In the genomic region with DNA sequence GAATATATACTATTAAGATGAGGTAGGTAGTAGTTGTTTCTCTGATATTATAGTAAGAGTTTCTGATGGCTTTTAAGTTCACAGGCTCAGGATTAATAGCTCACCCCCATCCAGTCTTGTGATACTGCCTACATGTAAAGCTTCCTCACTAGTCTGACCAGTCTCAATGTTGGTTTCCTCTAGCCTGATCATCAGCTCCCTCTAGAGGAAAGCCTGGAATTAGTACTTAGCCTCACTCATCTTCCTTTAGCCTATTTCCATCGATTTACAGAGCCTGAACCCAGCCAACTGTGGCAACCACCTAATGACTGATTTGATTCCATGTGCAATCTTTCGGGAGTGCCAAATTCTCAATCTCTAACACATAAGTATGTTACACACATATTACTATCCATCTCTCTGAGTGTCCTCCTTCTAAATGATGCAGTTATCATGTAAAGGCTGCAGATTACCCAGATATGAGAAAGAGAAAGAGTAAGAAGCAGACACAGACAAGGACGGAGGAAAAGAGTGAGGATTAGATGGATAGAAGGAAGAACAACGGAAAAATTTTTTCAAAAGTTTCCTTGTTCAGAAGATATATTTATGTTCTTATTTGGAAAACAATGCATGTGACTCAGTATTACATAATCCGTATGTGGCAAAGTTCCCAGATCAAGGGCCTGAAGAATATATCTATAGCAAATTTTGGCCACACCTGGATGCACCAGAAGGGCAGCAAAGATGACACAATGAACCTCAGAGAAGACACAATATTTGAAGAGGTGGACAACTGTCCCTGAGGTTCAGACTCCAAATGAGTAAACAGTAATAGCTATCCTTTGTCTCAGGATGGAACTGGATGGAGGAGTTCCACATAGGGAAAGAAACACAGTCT, we compare ENCODE assay signal across 8 cellular contexts.
DNase-seq lines count a peak whose midpoint lies in the region; ATAC-seq, FAIRE-seq and TF ChIP-seq lines count a peak whose summit lies in the region.

No MANE protein-coding gene starts in this region.

- POLR2A ChIA-PET in A549 (lab: Yijun Ruan, JAX): no interaction called here
- POLR2A ChIA-PET in GM12878 (lab: Charles Lee): no interaction called here

- H4K20me1 ChIP-seq in GM12878 (ENCODE audit: control insufficient read depth, insufficient read depth): no peaks in the 10 kb centered on the region

- intact Hi-C loops in GM12878 (cut with micrococcal nuclease; ENCODE audit: unreplicated experiment) (loop anchor here (1.0 kb wide), 1 partner anchor 369 kb away; no protein-coding TSS in a partner anchor), posterior vena cava (cut with DNase I) (no loop called here)

- TF ChIP-seq POLR2A in A549 (IDR thresholded peaks at IDR 0.05; ENCODE audit: low read length) (no peak), GM12878 (IDR thresholded peaks at IDR 0.05; ENCODE audit: low read depth, low read length) (no peak)

- no peak overlapping the region for H3K9ac ChIP-seq in GM12878 (ENCODE audit: control insufficient read depth, insufficient read depth, low read length)

- H3K4me1 ChIP-seq in A549 (no peaks in the 10 kb centered on the region), GM12878 (ENCODE audit: control insufficient read depth, insufficient read depth, low read length) (no peaks in the 10 kb centered on the region)

- H3K4me3 ChIP-seq in A549: no peak overlapping the region
- no peak overlapping the region for H3K4me3 ChIP-seq in GM12878
- no peak overlapping the region for H3K4me3 ChIP-seq in coronary artery

- H3K27ac ChIP-seq in A549 (no peak overlapping the region), GM12878 (ENCODE audit: control insufficient read depth, insufficient read depth) (no peak overlapping the region), coronary artery (no peak overlapping the region)

- SMC1A ChIA-PET in GM12878 (lab: Charles Lee; ENCODE audit: uncharacterized antibody, unreplicated experiment): interaction anchor here (0.9 to 1.2 kb wide), 6 partner anchors 170 to 1022 kb away, joined by 3 to 5 read pairs (median 4); no protein-coding TSS in a partner anchor

- peak; percentile 31; the same call in 2 of the 3 replicates for TF ChIP-seq CTCF in A549 (IDR thresholded peaks at IDR 0.05)
- TF ChIP-seq CTCF in GM12878 (IDR thresholded peaks at IDR 0.05 in 2 of 3, conservative IDR thresholded peaks at IDR 0.05 in 1 of 3; ENCODE audit: control insufficient read depth in 2 of 3, extremely low read depth in 1 of 3, insufficient read depth in 1 of 3, low read depth in 3 of 3, low read length in 3 of 3): peak; percentile 27 to 60 (median 59); a peak in 3 of 6 replicates
- TF ChIP-seq CTCF in coronary artery (IDR thresholded peaks at IDR 0.05): no peak

- peak; percentile 78 to 84 for ATAC-seq in A549
- ATAC-seq in GM19467 (IDR thresholded peaks at IDR 0.05; ENCODE audit: unreplicated experiment): peak; percentile 59
- ATAC-seq in GM12878: peak; percentile 92

- TF ChIP-seq EP300 in A549 (IDR thresholded peaks at IDR 0.05) (no peak), GM12878 (IDR thresholded peaks at IDR 0.05; ENCODE audit: borderline replicate concordance in 1 of 2, control insufficient read depth in 1 of 2, low read depth in 2 of 2, low read length in 2 of 2) (no peak)

- BruUV-seq in GM12878 (replicated peaks; lab: Mats Ljungman, UMichigan): no TSS peak

- no peak overlapping the region for H3K4me2 ChIP-seq in A549
- H3K4me2 ChIP-seq in GM12878 (ENCODE audit: control insufficient read depth, insufficient read depth): no peak overlapping the region

- no peaks in the 10 kb centered on the region for H3K27me3 ChIP-seq in GM12878 (replicated peaks in 1 of 2; ENCODE audit: control insufficient read depth in 2 of 2, insufficient read depth in 2 of 2, low read length in 1 of 2)

- H3K79me2 ChIP-seq in GM12878 (ENCODE audit: control insufficient read depth, insufficient read depth, low read length): no peaks in the 10 kb centered on the region

- H3K9me3 ChIP-seq in A549: no peaks in the 10 kb centered on the region
- no peaks in the 10 kb centered on the region for H3K9me3 ChIP-seq in GM12878 (replicated peaks; ENCODE audit: control insufficient read depth, insufficient read depth, low read length)

- DNase-seq in A549 (ENCODE audit: low read depth in 1 of 2, low spot score in 1 of 2): peak; percentile 13 to 47
- DNase-seq in NCI-H1930 (lab: John Stamatoyannopoulos, UW): peak; percentile 4 to 40
- DNase-seq in GM12878 (ENCODE audit: low read depth, low spot score): no peak
- DNase-seq in medulla oblongata (ENCODE audit: extremely low spot score): peak; percentile 81
- DNase-seq in coronary artery (ENCODE audit: low spot score): no peak
- no peak for DNase-seq in posterior vena cava (ENCODE audit: low spot score)
- DNase-seq in stimulated activated CD4-positive, alpha-beta T cell treated with anti-CD3 and anti-CD28 coated beads, Interleukin-12 subunit alpha, Interleukin-12 subunit beta, amount 100 ng/mL, for 4 hours: no peak

- FAIRE-seq in A549 (lab: Jason Lieb, UNC): no peak
- FAIRE-seq in GM12878 (lab: Jason Lieb, UNC): no peak

- TF ChIP-seq RAD21 in A549 (conservative IDR thresholded peaks at IDR 0.05 in 1 of 2, IDR thresholded peaks at IDR 0.05 in 1 of 2) (peak in 1 of 2 experiments; percentile 51; a peak in 2 of 5 replicates), GM12878 (IDR thresholded peaks at IDR 0.05; ENCODE audit: insufficient read depth, low read depth, low read length) (peak; percentile 59)

- RAD21 ChIA-PET in GM12878 (lab: Charles Lee; ENCODE audit: unreplicated experiment): interaction anchor here (0.6 to 1.9 kb wide), 8 partner anchors 9 to 963 kb away, joined by 3 to 10 read pairs (median 4); no protein-coding TSS in a partner anchor

- in situ Hi-C loops in GM12878 (cut with MboI): no loop called here

- under 1% methylated on average over 5 of the region's 5 CpGs for WGBS in A549 (ENCODE audit: missing lambda C conversion rate)
- 3% methylated on average over 5 of the region's 5 CpGs for WGBS in GM12878 (ENCODE audit: insufficient coverage, insufficient replicate concordance, low lambda C conversion rate, missing lambda C conversion rate)

- H3K36me3 ChIP-seq in GM12878 (ENCODE audit: control insufficient read depth in 2 of 2, insufficient read depth in 2 of 2, low read length in 1 of 2): no peaks in the 10 kb centered on the region

- H2AFZ ChIP-seq in GM12878 (ENCODE audit: control insufficient read depth, low read depth, low read length): no peak overlapping the region

- CTCF ChIA-PET in A549 (lab: Yijun Ruan, JAX) (interaction anchor here (1.5 kb wide), 1 partner anchor 11 kb away, joined by 4 read pairs; no protein-coding TSS in a partner anchor), GM12878 (lab: Yijun Ruan, JAX) (interaction anchor here (0.5 to 3.6 kb wide), 12 partner anchors 12 to 1016 kb away, joined by 3 to 24 read pairs (median 3); no protein-coding TSS in a partner anchor)

TF ChIP-seq in A549, 52 proteins besides CTCF, POLR2A, EP300 and RAD21:
- no peak for TF ChIP-seq HDAC2 (IDR thresholded peaks at IDR 0.05)

TF ChIP-seq in GM12878, 131 proteins besides CTCF, POLR2A, EP300 and RAD21:
- TF ChIP-seq SMC3 (IDR thresholded peaks at IDR 0.05; ENCODE audit: borderline replicate concordance, low read length) (peak; percentile 40; the same call in 1 of the 2 replicates), PAX5 (IDR thresholded peaks at IDR 0.05; ENCODE audit: borderline replicate concordance, low read depth, low read length) (no peak)

Comparison
In these comparisons a context has a peak if more than half of its experiments do, and no peak if none do; other contexts are left out.
1. DNase-seq: peak in A549 (2 of 2), NCI-H1930 (2 of 2) and medulla oblongata (single experiment); none in GM12878 (single experiment), coronary artery (single experiment), posterior vena cava (single experiment) and stimulated activated CD4-positive, alpha-beta T cell treated with anti-CD3 and anti-CD28 coated beads, Interleukin-12 subunit alpha, Interleukin-12 subunit beta, amount 100 ng/mL, for 4 hours (single experiment).
2. Peak in every context shown above with its lines, with median percentiles within 50 percentile points of each other: ATAC-seq.